21 cellular contexts compared by ENCODE assay signal in the genomic region with DNA sequence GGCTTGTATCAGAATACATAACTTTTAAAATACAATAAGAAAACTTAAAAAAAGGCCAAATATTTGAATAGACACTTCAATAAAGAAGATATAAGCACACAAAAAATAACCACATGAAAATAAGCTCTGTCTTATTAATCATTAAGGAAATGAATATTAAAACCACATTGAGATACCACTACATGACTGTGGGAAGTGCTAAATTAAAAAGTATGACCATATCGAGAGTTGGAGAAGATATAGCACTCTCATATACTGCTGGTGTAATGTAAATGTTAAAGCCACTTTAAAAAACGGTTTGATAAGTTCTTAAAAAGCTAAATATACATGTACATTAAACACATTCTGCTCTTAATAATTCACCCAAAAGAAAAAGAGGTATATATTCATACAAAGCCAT.
"Had no signal": no experiment of that assay in that cellular context is flagged by ENCODE, and none has a peak within 500 bp of the region (broad histone marks: within the 10 kb centered on the region; RNA-seq: fewer than 3 reads in every experiment).

No MANE protein-coding gene starts in this region.

- DNase-seq: activated CD4-positive, alpha-beta T cell treated with anti-CD3 and anti-CD28 coated beads for 48 hours; activated CD4-positive, alpha-beta T cell treated with anti-CD3 and anti-CD28 coated beads, Interleukin-2, amount 50 U/mL, for 4 hours; activated CD8-positive, alpha-beta T cell treated with anti-CD3 and anti-CD28 coated beads, Interleukin-2, amount 10 ng/mL, durations not matched to agents 7 days and 5 days; activated effector memory CD4-positive, alpha-beta T cell treated with Interleukin-2 at 50 U/mL for 16 hours; activated naive CD4-positive, alpha-beta T cell; activated T-cell treated with anti-CD3 and anti-CD28 coated beads, Interleukin-2, amount 50 U/mL, for 24 hours; aorta; body of pancreas; central memory CD4-positive, alpha-beta T cell; KG1; NCI-H1048; NCI-H146; NCI-H187 treated with DMSO at 0.1 percent for 48 hours; NCI-H2081 treated with DMSO at 0.1 percent for 48 hours; NCI-H446; PC-9; SIG-M5; T-cell had no signal

- H3K4me3 Mint-ChIP-seq: activated CD8-positive, alpha-beta T cell treated with anti-CD3 and anti-CD28 coated beads, Interleukin-2, amount 10 ng/mL, durations not matched to agents 7 days and 5 days; activated naive CD4-positive, alpha-beta T cell treated with anti-CD3 and anti-CD28 coated beads, Interleukin-2, amount 50 U/mL, for 24 hours; activated T-cell treated with anti-CD3 and anti-CD28 coated beads, Interleukin-2, amount 50 U/mL, for 24 hours; activated T-helper 1 cell treated with anti-CD3 and anti-CD28 coated beads, Interleukin-12 subunit alpha, Interleukin-12 subunit beta, Interleukin-2, Interleukin-4 antibody, amounts not matched to agents 30 ng/mL and 10 ng/mL and 1 ng/mL, durations not matched to agents 14 hours and 24 hours and 36 hours; T-cell had no signal

- H2AFZ ChIP-seq: PC-9 had no signal

- H3K4me3 ChIP-seq: body of pancreas, PC-9 had no signal

- H3K27me3 ChIP-seq: body of pancreas had no signal

- H3K9me3 Mint-ChIP-seq: activated naive CD4-positive, alpha-beta T cell treated with anti-CD3 and anti-CD28 coated beads, Interleukin-2, amount 50 U/mL, for 24 hours had no signal

- ATAC-seq: activated CD8-positive, alpha-beta T cell treated with anti-CD3 and anti-CD28 coated beads, Interleukin-2, amount 10 ng/mL, durations not matched to agents 7 days and 5 days; body of pancreas; T-cell had no signal

- H3K27ac Mint-ChIP-seq: activated CD8-positive, alpha-beta T cell treated with anti-CD3 and anti-CD28 coated beads, Interleukin-2, amount 10 ng/mL, durations not matched to agents 7 days and 5 days; activated naive CD4-positive, alpha-beta T cell treated with anti-CD3 and anti-CD28 coated beads, Interleukin-2, amount 50 U/mL, for 24 hours; activated T-cell treated with anti-CD3 and anti-CD28 coated beads, Interleukin-2, amount 50 U/mL, for 24 hours; activated T-helper 1 cell treated with anti-CD3 and anti-CD28 coated beads, Interleukin-12 subunit alpha, Interleukin-12 subunit beta, Interleukin-2, Interleukin-4 antibody, amounts not matched to agents 30 ng/mL and 10 ng/mL and 1 ng/mL, durations not matched to agents 14 hours and 24 hours and 36 hours had no signal

- H3K9me3 ChIP-seq: body of pancreas had no signal

- H3K4me1 ChIP-seq: body of pancreas had no signal

- H3K4me2 ChIP-seq: PC-9 had no signal

- H3K27me3 Mint-ChIP-seq: activated naive CD4-positive, alpha-beta T cell treated with anti-CD3 and anti-CD28 coated beads, Interleukin-2, amount 50 U/mL, for 24 hours; activated T-cell treated with anti-CD3 and anti-CD28 coated beads, Interleukin-2, amount 50 U/mL, for 24 hours; T-cell had no signal

- H3K36me3 Mint-ChIP-seq: activated naive CD4-positive, alpha-beta T cell treated with anti-CD3 and anti-CD28 coated beads, Interleukin-2, amount 50 U/mL, for 24 hours; T-cell had no signal

- H3K27ac ChIP-seq: body of pancreas, PC-9, VCaP had no signal
